8 cellular contexts compared by ENCODE assay signal in genomic region chr16:566475-567361, GRCh38. TPM values are rescaled to one million over a fixed set of nuclear protein-coding genes. Genes with fewer than 3 reads are reported as not detected.
A peak's percentile ranks its signal among the peaks of the same experiment; 100 is the strongest.
DNase-seq lines count a peak whose midpoint lies in the region; ATAC-seq, FAIRE-seq and TF ChIP-seq lines count a peak whose summit lies in the region.

Gene NHLRC4, plus strand, starts transcription at chr16:567005. Its CDS starts 1,043 bp downstream, at chr16:568048.

- peak within 1 kb of the TSS; percentile 61 to 67 for H3K4me3 Mint-ChIP-seq in effector memory CD8-positive, alpha-beta T cell

- no peak for FAIRE-seq in RCC 7860 (lab: Jason Lieb, UNC)

- TF ChIP-seq POLR2A in uterus (IDR thresholded peaks at IDR 0.05) = no peak

- no peak for TF ChIP-seq CTCF in 22Rv1 (IDR thresholded peaks at IDR 0.05)
- TF ChIP-seq CTCF in uterus (IDR thresholded peaks at IDR 0.05) = no peak

- H3K27ac ChIP-seq in 22Rv1 = peak within 1 kb of the TSS; percentile 70
- H3K27ac ChIP-seq in uterus = peak within 1 kb of the TSS; percentile 39 to 57

- peaks cover 47% of the 10 kb centered on the region for H3K4me1 ChIP-seq in mucosa of stomach (ENCODE audit: control insufficient read depth, insufficient read depth, low read length)
- H3K4me1 ChIP-seq in uterus = peaks cover 13 to 15% of the 10 kb centered on the region in 2 donors

- peak; percentile 46 for ATAC-seq in GM18861 (IDR thresholded peaks at IDR 0.05; ENCODE audit: unreplicated experiment)
- ATAC-seq in activated CD4-positive, CD25-positive, alpha-beta regulatory T cell treated with anti-CD3 and anti-CD28 coated beads, Interleukin-2, amount 50 U/mL, for 24 hours = peak; percentile 34 to 44
- ATAC-seq in effector memory CD8-positive, alpha-beta T cell (replicated peaks) = peak; percentile 34

- H3K36me3 ChIP-seq in mucosa of stomach (ENCODE audit: control insufficient read depth, insufficient read depth, low read length) (no peaks in the 10 kb centered on the region), uterus (no peaks in the 10 kb centered on the region)

- H3K9me3 ChIP-seq in mucosa of stomach (ENCODE audit: control insufficient read depth, low read length) (no peaks in the 10 kb centered on the region), uterus (no peaks in the 10 kb centered on the region)

- H3K4me1 Mint-ChIP-seq in effector memory CD8-positive, alpha-beta T cell (ENCODE audit: low read depth in 2 of 2) = peaks cover 22 to 29% of the 10 kb centered on the region in 2 donors

- intact Hi-C loops in uterus (cut with DNase I; ENCODE audit: low total_unique reads) = no loop called here

- H3K27me3 ChIP-seq in mucosa of stomach (ENCODE audit: control insufficient read depth, insufficient read depth, low read length) (peaks cover 14% of the 10 kb centered on the region), uterus (peaks cover 0 to under 1% of the 10 kb centered on the region in 2 donors)

- H3K27me3 Mint-ChIP-seq in effector memory CD8-positive, alpha-beta T cell = no peaks in the 10 kb centered on the region

- H3K9ac ChIP-seq in mucosa of stomach (ENCODE audit: low read length) = peak within 1 kb of the TSS; percentile 59

- peak within 1 kb of the TSS; percentile 46 to 77 for H3K27ac Mint-ChIP-seq in effector memory CD8-positive, alpha-beta T cell

- DNase-seq in M059J (ENCODE audit: low read depth) = peak; percentile 33
- DNase-seq in effector memory CD8-positive, alpha-beta T cell = peak in 2 of 3 experiments; percentile 32 to 33
- peak; percentile 76 to 77 for DNase-seq in uterus
- DNase-seq in RCC 7860 (ENCODE audit: low spot score) = no peak

- no peak within 1 kb of the TSS for H3K4me3 ChIP-seq in mucosa of stomach (ENCODE audit: low read length)
- H3K4me3 ChIP-seq in uterus = peak within 1 kb of the TSS; percentile 18 to 25

- no peaks in the 10 kb centered on the region for H3K9me3 Mint-ChIP-seq in effector memory CD8-positive, alpha-beta T cell

- peaks cover 22% of the 10 kb centered on the region for H3K36me3 Mint-ChIP-seq in effector memory CD8-positive, alpha-beta T cell (ENCODE audit: insufficient read depth)

RNA-seq across cellular contexts. Expression of gene NHLRC4, which starts in this region (rescaled TPM):
- total RNA-seq in M059J (2014; rRNA removed; shearing (Covaris generic)) = 0.12 TPM in 1 of 2 replicates, not detected in the other
- 1 to 10 TPM; 1.2 to 7.5 (median 1.5) TPM for total RNA-seq in uterus

Comparison
In these comparisons a context has a peak if more than half of its experiments do, and no peak if none do; other contexts are left out.
1. Peak in DNase-seq in M059J; RNA of the gene not detected or under 1 TPM.